ENCODE assay signal across 8 cellular contexts in genomic region chr3:44861412-44862220, GRCh38. TPM values are rescaled to one million over a fixed set of nuclear protein-coding genes. Genes with fewer than 3 reads are reported as not detected.
DNase-seq lines count a peak whose midpoint lies in the region; ATAC-seq and TF ChIP-seq lines count a peak whose summit lies in the region.

TSS of gene TMEM42 (plus strand) at chr3:44861912. CDS start at chr3:44861925, 13 bp downstream.

- peak; percentile 94 for ATAC-seq in GM21526 (IDR thresholded peaks at IDR 0.05; ENCODE audit: low FRiP score, unreplicated experiment)
- peak; percentile 97 to 98 for ATAC-seq in natural killer cell treated with Interleukin-12 subunit alpha and Interleukin-12 subunit beta and Interleukin-15 and Interleukin-18, amount 100 ng/mL, for 72 hours
- peak; percentile 98 for ATAC-seq in stimulated activated naive CD8-positive, alpha-beta T cell treated with anti-CD3 and anti-CD28 coated beads, Interleukin-15, Interleukin-2, amounts not matched to agents 100 U/mL and 50 U/mL, for 24 hours

- H3K27ac Mint-ChIP-seq in IgD-negative memory B cell, result peak within 1 kb of the TSS; percentile 88 to 92 (median 90)
- peak within 1 kb of the TSS; percentile 65 to 84 for H3K27ac Mint-ChIP-seq in natural killer cell treated with Interleukin-12 subunit alpha and Interleukin-12 subunit beta and Interleukin-15 and Interleukin-18, amount 100 ng/mL, for 72 hours

- H3K4me3 Mint-ChIP-seq in IgD-negative memory B cell, result peak within 1 kb of the TSS; percentile 87 to 96 (median 96)
- H3K4me3 Mint-ChIP-seq in natural killer cell treated with Interleukin-12 subunit alpha and Interleukin-12 subunit beta and Interleukin-15 and Interleukin-18, amount 100 ng/mL, for 72 hours, result peak within 1 kb of the TSS; percentile 86

- peak; percentile 21 for TF ChIP-seq CTCF in fibroblast of pulmonary artery (IDR thresholded peaks at IDR 0.05; ENCODE audit: low read length, missing control alignments)

- no peaks in the 10 kb centered on the region for H3K27me3 Mint-ChIP-seq in IgD-negative memory B cell
- H3K27me3 Mint-ChIP-seq in natural killer cell treated with Interleukin-12 subunit alpha and Interleukin-12 subunit beta and Interleukin-15 and Interleukin-18, amount 100 ng/mL, for 72 hours, result no peaks in the 10 kb centered on the region

- peak within 1 kb of the TSS; percentile 63 for H3K4me3 ChIP-seq in fibroblast of pulmonary artery (replicated peaks; ENCODE audit: low read depth, low read length)

- H3K4me1 Mint-ChIP-seq in IgD-negative memory B cell, result peaks cover 8 to 17% (median 8%) of the 10 kb centered on the region in 3 donors
- peaks cover 11 to 20% of the 10 kb centered on the region in 2 donors for H3K4me1 Mint-ChIP-seq in natural killer cell treated with Interleukin-12 subunit alpha and Interleukin-12 subunit beta and Interleukin-15 and Interleukin-18, amount 100 ng/mL, for 72 hours (ENCODE audit: low read depth in 2 of 2)

- peaks cover 2% of the 10 kb centered on the region for H3K36me3 Mint-ChIP-seq in IgD-negative memory B cell
- no peaks in the 10 kb centered on the region for H3K36me3 Mint-ChIP-seq in natural killer cell treated with Interleukin-12 subunit alpha and Interleukin-12 subunit beta and Interleukin-15 and Interleukin-18, amount 100 ng/mL, for 72 hours

- H3K9me3 Mint-ChIP-seq in IgD-negative memory B cell, result peaks cover 0 to 2% (median 0%) of the 10 kb centered on the region in 3 donors
- H3K9me3 Mint-ChIP-seq in natural killer cell treated with Interleukin-12 subunit alpha and Interleukin-12 subunit beta and Interleukin-15 and Interleukin-18, amount 100 ng/mL, for 72 hours, result no peaks in the 10 kb centered on the region

- DNase-seq in DMS53 treated with DMSO at 0.1 percent for 48 hours (lab: John Stamatoyannopoulos, UW; ENCODE audit: unreplicated experiment), result peak; percentile 38
- peak; percentile 85 for DNase-seq in RPMI7951 (ENCODE audit: low read depth)
- peak; percentile 81 for DNase-seq in activated effector memory CD4-positive, alpha-beta T cell treated with Interleukin-2 at 50 U/mL for 16 hours
- DNase-seq in fibroblast of pulmonary artery (ENCODE audit: low read depth), result peak; percentile 94
- peak; percentile 91 for DNase-seq in natural killer cell treated with Interleukin-12 subunit alpha and Interleukin-12 subunit beta and Interleukin-15 and Interleukin-18, amount 100 ng/mL, for 72 hours (ENCODE audit: low spot score)
- peak; percentile 90 for DNase-seq in stimulated activated naive CD8-positive, alpha-beta T cell treated with anti-CD3 and anti-CD28 coated beads, Interleukin-15, Interleukin-2, amounts not matched to agents 100 U/mL and 50 U/mL, for 24 hours

RNA-seq across cellular contexts. Expression of gene TMEM42, which starts in this region (rescaled TPM):
- polyA plus RNA-seq in IgD-negative memory B cell, result 30.4 TPM
- 11.8 and 17.0 TPM in 2 replicates for total RNA-seq in RPMI7951 (2014; rRNA removed; shearing (Covaris generic))
- 1 to 10 TPM; 5.3 to 6.8 TPM for total RNA-seq in natural killer cell treated with Interleukin-12 subunit alpha and Interleukin-12 subunit beta and Interleukin-15 and Interleukin-18, amount 100 ng/mL, for 72 hours

Comparison
In these comparisons a context has a peak if more than half of its experiments do, and no peak if none do; other contexts are left out.
1. Peak in every context shown above with its lines: DNase-seq, ATAC-seq and H3K4me3 ChIP-seq.
2. DNase-seq: peak in every context shown above with its lines; median percentile 94 in fibroblast of pulmonary artery; 91 in natural killer cell treated with Interleukin-12 subunit alpha and Interleukin-12 subunit beta and Interleukin-15 and Interleukin-18, amount 100 ng/mL, for 72 hours; 90 in stimulated activated naive CD8-positive, alpha-beta T cell treated with anti-CD3 and anti-CD28 coated beads, Interleukin-15, Interleukin-2, amounts not matched to agents 100 U/mL and 50 U/mL, for 24 hours; 85 in RPMI7951; 81 in activated effector memory CD4-positive, alpha-beta T cell treated with Interleukin-2 at 50 U/mL for 16 hours; 38 in DMS53 treated with DMSO at 0.1 percent for 48 hours.